In the genomic region with DNA sequence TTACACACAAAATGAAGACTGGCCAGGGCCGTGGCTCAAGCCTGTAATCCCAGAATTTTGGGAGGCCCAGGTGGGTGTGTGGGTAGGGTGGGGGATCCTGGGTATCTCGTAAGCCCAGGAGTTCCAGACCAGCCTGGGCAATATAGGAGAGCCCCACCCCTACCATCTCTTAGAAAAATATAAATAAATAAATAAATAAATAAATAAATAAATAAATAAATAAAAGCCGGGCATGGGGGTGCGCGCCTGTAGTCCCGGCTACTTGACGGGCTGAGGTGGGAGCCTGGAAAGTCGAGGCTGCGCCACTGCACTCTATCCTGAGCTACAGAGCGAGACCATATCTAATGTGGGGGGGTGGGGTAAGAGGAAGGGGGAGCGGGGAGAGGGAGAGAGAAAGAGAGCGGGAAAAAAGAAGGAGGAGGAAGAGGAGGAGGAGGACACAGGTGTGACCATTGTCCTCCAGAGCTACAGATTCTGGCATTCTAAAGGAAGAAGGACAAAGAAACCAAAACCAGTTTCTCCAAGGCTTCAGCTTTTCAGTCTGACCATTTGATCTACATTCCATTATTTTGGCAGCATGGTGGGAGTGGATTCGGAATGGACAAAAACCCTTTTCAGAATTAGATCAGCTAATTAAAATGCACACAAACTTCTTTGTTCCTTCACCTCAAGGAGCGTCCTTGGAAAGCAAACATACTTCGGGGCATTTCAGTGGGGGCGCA, we compare ENCODE assay signal across 9 cellular contexts. TPM values are rescaled to one million over a fixed set of nuclear protein-coding genes. Genes with fewer than 3 reads are reported as not detected.
DNase-seq lines count a peak whose midpoint lies in the region; ATAC-seq, FAIRE-seq and TF ChIP-seq lines count a peak whose summit lies in the region.
"Had no signal": no experiment of that assay in that cellular context is flagged by ENCODE, and none has a peak within 500 bp of the region (broad histone marks: within the 10 kb centered on the region; RNA-seq: fewer than 3 reads in every experiment).

No MANE protein-coding gene starts in this region.

- H4K20me1 ChIP-seq in astrocyte (ENCODE audit: insufficient read depth, low read length): no peaks in the 10 kb centered on the region

- no peak for ATAC-seq in stimulated activated naive B cell treated with anti-CD40 and anti-IgM and Interleukin-4, amounts not matched to agents 10 μg/mL and 1 μg/mL and 100 μg/mL, for 72 hours (replicated peaks)

- TF ChIP-seq CTCF in astrocyte (IDR thresholded peaks at IDR 0.05; ENCODE audit: insufficient read depth, low read depth, low read length): no peak

- no peak for FAIRE-seq in astrocyte (lab: Jason Lieb, UNC)

- H3K27ac Mint-ChIP-seq in astrocyte (ENCODE audit: unreplicated experiment): no peak overlapping the region
- H3K27ac Mint-ChIP-seq in stimulated activated naive B cell treated with anti-CD40 and anti-IgM and Interleukin-4, amounts not matched to agents 10 μg/mL and 1 μg/mL and 100 μg/mL, for 72 hours: no peak overlapping the region

- peaks cover 11% of the 10 kb centered on the region for H3K27me3 Mint-ChIP-seq in astrocyte (ENCODE audit: low read depth, unreplicated experiment)
- peaks cover 20 to 36% of the 10 kb centered on the region in 2 donors for H3K27me3 Mint-ChIP-seq in stimulated activated naive B cell treated with anti-CD40 and anti-IgM and Interleukin-4, amounts not matched to agents 10 μg/mL and 1 μg/mL and 100 μg/mL, for 72 hours

- peaks cover 29% of the 10 kb centered on the region for H3K79me2 ChIP-seq in astrocyte (ENCODE audit: insufficient read depth, low read length)

- DNase-seq in astrocyte (ENCODE audit: low read depth) (no peak), iPS-NIHi11 (ENCODE audit: low spot score) (peak; percentile 11), NCI-H446 treated with DMSO at 0.1 percent for 48 hours (lab: John Stamatoyannopoulos, UW) (no peak), cortex of kidney (lab: John Stamatoyannopoulos, UW) (no peak), cerebellar nuclear complex (lab: John Stamatoyannopoulos, UW) (no peak)
- no peak for DNase-seq in stimulated activated naive B cell treated with anti-CD40 and anti-IgM and Interleukin-4, amounts not matched to agents 10 μg/mL and 1 μg/mL and 100 μg/mL, for 72 hours
- DNase-seq: aorta had no signal

- H3K27ac ChIP-seq in HUES48 (ENCODE audit: low read depth, low read length): peak overlapping the region; percentile 94
- H3K27ac ChIP-seq in astrocyte (ENCODE audit: low read depth, low read length): peak overlapping the region; percentile 27
- H3K27ac ChIP-seq: HL-60 had no signal

- peak overlapping the region; percentile 87 for H3K4me3 Mint-ChIP-seq in astrocyte (ENCODE audit: unreplicated experiment)
- H3K4me3 Mint-ChIP-seq in stimulated activated naive B cell treated with anti-CD40 and anti-IgM and Interleukin-4, amounts not matched to agents 10 μg/mL and 1 μg/mL and 100 μg/mL, for 72 hours: peak overlapping the region; percentile 62 to 68

- H3K9me3 Mint-ChIP-seq in astrocyte (ENCODE audit: unreplicated experiment): no peaks in the 10 kb centered on the region
- no peaks in the 10 kb centered on the region for H3K9me3 Mint-ChIP-seq in stimulated activated naive B cell treated with anti-CD40 and anti-IgM and Interleukin-4, amounts not matched to agents 10 μg/mL and 1 μg/mL and 100 μg/mL, for 72 hours

- peaks cover 6% of the 10 kb centered on the region for H3K4me1 Mint-ChIP-seq in astrocyte (ENCODE audit: low read depth, unreplicated experiment)
- H3K4me1 Mint-ChIP-seq in stimulated activated naive B cell treated with anti-CD40 and anti-IgM and Interleukin-4, amounts not matched to agents 10 μg/mL and 1 μg/mL and 100 μg/mL, for 72 hours: peaks cover 16 to 21% of the 10 kb centered on the region in 2 donors

- H3K4me2 ChIP-seq in astrocyte (ENCODE audit: low read length): peak overlapping the region; percentile 95

- H3K9ac ChIP-seq in HUES48 (ENCODE audit: low read depth, low read length) (peak overlapping the region; percentile 80), astrocyte (ENCODE audit: low read length) (peak overlapping the region; percentile 86)

- H3K27me3 ChIP-seq in HUES48 (ENCODE audit: control insufficient read depth, insufficient read depth, low read length): peaks cover 44% of the 10 kb centered on the region
- H3K27me3 ChIP-seq in astrocyte (ENCODE audit: insufficient read depth, low read length): no peaks in the 10 kb centered on the region

- H3K4me3 ChIP-seq in HUES48 (ENCODE audit: low read depth, low read length) (peak overlapping the region; percentile 77), astrocyte (ENCODE audit: insufficient read depth, low read depth, low read length) (peak overlapping the region; percentile 72)

- H3K36me3 ChIP-seq in HUES48 (ENCODE audit: control insufficient read depth, insufficient read depth, low read length): peaks cover 9% of the 10 kb centered on the region; the same call in 1 of the 2 replicates
- H3K36me3 ChIP-seq in astrocyte (ENCODE audit: insufficient read depth, low read length): no peaks in the 10 kb centered on the region

- H3K9me3 ChIP-seq in HUES48 (ENCODE audit: control insufficient read depth, insufficient read depth, low read length) (no peaks in the 10 kb centered on the region), astrocyte (ENCODE audit: insufficient read depth, low read depth, low read length) (no peaks in the 10 kb centered on the region)

- peaks cover 36% of the 10 kb centered on the region for H3K4me1 ChIP-seq in HUES48 (ENCODE audit: control insufficient read depth, insufficient read depth, low read length)
- H3K4me1 ChIP-seq in astrocyte (ENCODE audit: insufficient read depth, low read length): peaks cover 11% of the 10 kb centered on the region

- peak overlapping the region; percentile 95 for H2AFZ ChIP-seq in astrocyte (ENCODE audit: low read depth, low read length)

- no peaks in the 10 kb centered on the region for H3K36me3 Mint-ChIP-seq in astrocyte (ENCODE audit: low read depth, unreplicated experiment)
- H3K36me3 Mint-ChIP-seq in stimulated activated naive B cell treated with anti-CD40 and anti-IgM and Interleukin-4, amounts not matched to agents 10 μg/mL and 1 μg/mL and 100 μg/mL, for 72 hours: no peaks in the 10 kb centered on the region

RNA-seq across cellular contexts. Expression of gene C6orf141, which starts 0.6 kb away (rescaled TPM):
- total RNA-seq in astrocyte: 0.55 and 4.6 TPM in 2 replicates

RNA-seq across cellular contexts. Expression of gene GLYATL3, which starts 50.1 kb away (rescaled TPM):
- total RNA-seq in astrocyte: not detected in 2 replicates
- total RNA-seq: aorta had no signal
